Comparison of ENCODE assay signal across 8 cellular contexts in the genomic region with DNA sequence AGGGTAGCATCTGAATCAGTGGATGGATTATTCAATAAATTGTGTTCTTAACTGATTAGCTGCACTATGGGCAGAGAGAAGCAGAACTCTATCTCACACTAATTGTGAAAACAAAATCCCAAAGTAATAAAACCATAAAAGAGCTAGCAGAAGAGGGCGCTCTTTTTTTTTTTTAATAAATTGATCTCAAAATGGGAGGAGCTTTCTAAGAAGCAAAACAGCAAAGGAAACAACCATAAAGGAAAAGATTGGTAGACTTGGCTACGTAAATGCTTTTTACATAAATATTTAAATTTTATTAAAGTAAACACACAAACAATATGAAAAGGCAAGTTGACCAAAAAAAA. TPM values are rescaled to one million over a fixed set of nuclear protein-coding genes. Genes with fewer than 3 reads are reported as not detected.
DNase-seq lines count a peak whose midpoint lies in the region; ATAC-seq and TF ChIP-seq lines count a peak whose summit lies in the region.

No MANE protein-coding gene starts in this region.

- H3F3A ChIP-seq in Loucy (ENCODE audit: low read depth) = peaks cover 15% of the 10 kb centered on the region

- peak overlapping the region; percentile 90 for H3K4me2 ChIP-seq in Loucy (ENCODE audit: low read depth, low read length, poor library complexity, severe bottlenecking)

- no peaks in the 10 kb centered on the region for H3K27me3 Mint-ChIP-seq in T-helper 2 cell treated with Interferon-gamma antibody and Interleukin-4, amounts not matched to agents 5 μg/mL and 100 μg/mL, for 36 hours (ENCODE audit: low read depth)

- peaks cover 18% of the 10 kb centered on the region for H4K20me1 ChIP-seq in Loucy (ENCODE audit: insufficient read depth, low read length, poor library complexity, severe bottlenecking)

- H3K9me2 ChIP-seq in Loucy (replicated peaks; ENCODE audit: low read depth, low read length) = no peaks in the 10 kb centered on the region

- H3K27me3 ChIP-seq in Loucy (ENCODE audit: insufficient read depth, low read length, poor library complexity, severe bottlenecking) = no peaks in the 10 kb centered on the region
- no peaks in the 10 kb centered on the region for H3K27me3 ChIP-seq in gastroesophageal sphincter
- no peaks in the 10 kb centered on the region for H3K27me3 ChIP-seq in thyroid gland

- 9 to 29% methylated on average over 2 of the region's 2 CpGs for WGBS in gastroesophageal sphincter (ENCODE audit: low coverage in 1 of 2), 2 donors
- WGBS in thyroid gland, 2 donors = 27 to 33% methylated on average over 2 of the region's 2 CpGs

- DNase-seq in DMS153 treated with DMSO at 0.1 percent for 48 hours (lab: John Stamatoyannopoulos, UW; ENCODE audit: unreplicated experiment) (peak; percentile 47), DMS153 (lab: John Stamatoyannopoulos, UW) (no peak), thyroid gland (no peak)
- no peak for DNase-seq in T-helper 2 cell treated with Interferon-gamma antibody and Interleukin-4, amounts not matched to agents 5 μg/mL and 100 μg/mL, for 36 hours (ENCODE audit: low spot score)

- H3K4me3 Mint-ChIP-seq in T-helper 2 cell treated with Interferon-gamma antibody and Interleukin-4, amounts not matched to agents 5 μg/mL and 100 μg/mL, for 36 hours = peak overlapping the region; percentile 93

- ATAC-seq in gastroesophageal sphincter = no peak
- no peak for ATAC-seq in HG03442 (IDR thresholded peaks at IDR 0.05; ENCODE audit: unreplicated experiment)
- ATAC-seq in HG02571 (IDR thresholded peaks at IDR 0.05; ENCODE audit: unreplicated experiment) = no peak

- H3K27ac ChIP-seq in gastroesophageal sphincter (peak overlapping the region in 3 of 4 donors; percentile 92 to 93 (median 92)), thyroid gland (peak overlapping the region in 1 of 3 donors; percentile 98)

- TF ChIP-seq CTCF in Loucy (conservative IDR thresholded peaks at IDR 0.05; ENCODE audit: low read length) (peak; percentile 55), gastroesophageal sphincter (IDR thresholded peaks at IDR 0.05) (peak in 3 of 4 experiments; percentile 28 to 51 (median 43)), thyroid gland (IDR thresholded peaks at IDR 0.05) (peak in 5 of 6 experiments; percentile 9 to 40 (median 30))

- H2AFZ ChIP-seq in Loucy (ENCODE audit: low read length) = peak overlapping the region; percentile 74; the same call in 1 of the 2 replicates

- H3K4me3 ChIP-seq in Loucy (ENCODE audit: low read length, poor library complexity, severe bottlenecking) (peak overlapping the region; percentile 92), gastroesophageal sphincter (no peak overlapping the region), thyroid gland (replicated peaks in 1 of 3) (no peak overlapping the region)

- H3K4me1 ChIP-seq in Loucy (ENCODE audit: insufficient read depth, low read length, poor library complexity, severe bottlenecking) = peaks cover 69% of the 10 kb centered on the region
- peaks cover 4 to 45% (median 21%) of the 10 kb centered on the region in 3 donors for H3K4me1 ChIP-seq in gastroesophageal sphincter
- peaks cover 17 to 24% of the 10 kb centered on the region in 2 donors for H3K4me1 ChIP-seq in thyroid gland

- peaks cover 42% of the 10 kb centered on the region for H3K4me1 Mint-ChIP-seq in T-helper 2 cell treated with Interferon-gamma antibody and Interleukin-4, amounts not matched to agents 5 μg/mL and 100 μg/mL, for 36 hours (ENCODE audit: low read depth)

- peak overlapping the region; percentile 90 for H3K9ac ChIP-seq in Loucy (ENCODE audit: low read depth, low read length, poor library complexity, severe bottlenecking)

- H3K36me3 Mint-ChIP-seq in T-helper 2 cell treated with Interferon-gamma antibody and Interleukin-4, amounts not matched to agents 5 μg/mL and 100 μg/mL, for 36 hours (ENCODE audit: low read depth) = peaks cover 9% of the 10 kb centered on the region

- TF ChIP-seq POLR2A in gastroesophageal sphincter (IDR thresholded peaks at IDR 0.05) (no peak), thyroid gland (IDR thresholded peaks at IDR 0.05) (no peak)

- intact Hi-C loops in thyroid gland (cut with DNase I) = no loop called here

- peak overlapping the region; percentile 95 for H3K27ac Mint-ChIP-seq in T-helper 2 cell treated with Interferon-gamma antibody and Interleukin-4, amounts not matched to agents 5 μg/mL and 100 μg/mL, for 36 hours

- H3K79me2 ChIP-seq in Loucy (ENCODE audit: insufficient read depth, low read length) = peaks cover 34% of the 10 kb centered on the region

- H3K9me3 Mint-ChIP-seq in T-helper 2 cell treated with Interferon-gamma antibody and Interleukin-4, amounts not matched to agents 5 μg/mL and 100 μg/mL, for 36 hours = no peaks in the 10 kb centered on the region

- TF ChIP-seq EP300 in gastroesophageal sphincter (IDR thresholded peaks at IDR 0.05) = no peak

- H3K9me3 ChIP-seq in Loucy (ENCODE audit: insufficient read depth, low read depth, low read length) = no peaks in the 10 kb centered on the region
- no peaks in the 10 kb centered on the region for H3K9me3 ChIP-seq in gastroesophageal sphincter
- H3K9me3 ChIP-seq in thyroid gland = no peaks in the 10 kb centered on the region

- no peaks in the 10 kb centered on the region for H3K36me3 ChIP-seq in Loucy (ENCODE audit: insufficient read depth, low read length)
- H3K36me3 ChIP-seq in gastroesophageal sphincter = no peaks in the 10 kb centered on the region
- H3K36me3 ChIP-seq in thyroid gland = no peaks in the 10 kb centered on the region

RNA-seq across cellular contexts. Expression of a gene that starts 1.5 kb away (rescaled TPM):
- total RNA-seq in gastroesophageal sphincter = 10 to 100 TPM; 40.1 to 87.5 (median 64.4) TPM
- total RNA-seq in thyroid gland = 100 to 1,000 TPM in 1 of 4 donors, 10 to 100 TPM in 3; 69.7 to 213 (median 76.8) TPM

RNA-seq across cellular contexts. Expression of a gene that starts 6.7 kb away (rescaled TPM):
- total RNA-seq in gastroesophageal sphincter (10 to 100 TPM; 56.6 to 87.8 (median 63.4) TPM), thyroid gland (10 to 100 TPM; 49.0 to 92.8 (median 73.8) TPM)
